Comparison of ENCODE assay signal across 8 cellular contexts in genomic region chr6:57172136-57173055, GRCh38. TPM values are rescaled to one million over a fixed set of nuclear protein-coding genes. Genes with fewer than 3 reads are reported as not detected.
A peak's percentile ranks its signal among the peaks of the same experiment; 100 is the strongest.
DNase-seq lines count a peak whose midpoint lies in the region; ATAC-seq and TF ChIP-seq lines count a peak whose summit lies in the region.

Gene BAG2, plus strand, starts transcription at chr6:57172326. Its CDS starts 372 bp downstream, at chr6:57172698.

- H4K20me1 ChIP-seq in KMS-11 (ENCODE audit: insufficient read depth): no peaks in the 10 kb centered on the region

- H3K36me3 Mint-ChIP-seq in activated T-helper 17 cell treated with anti-CD3 and anti-CD28 coated beads, Interleukin-2, amount 50 U/mL, for 72 hours (ENCODE audit: low read depth): peaks cover 12% of the 10 kb centered on the region
- H3K36me3 Mint-ChIP-seq in natural killer cell treated with Interleukin-12 subunit alpha and Interleukin-12 subunit beta and Interleukin-15 and Interleukin-18, amount 100 ng/mL, for 72 hours: no peaks in the 10 kb centered on the region

- H3K4me2 ChIP-seq in KMS-11: peak within 1 kb of the TSS; percentile 82

- peak; percentile 93 for DNase-seq in Daoy (ENCODE audit: low read depth)
- peak; percentile 89 for DNase-seq in RPMI8226
- DNase-seq in fibroblast of peridontal ligament (ENCODE audit: extremely low read depth): peak; percentile 89
- DNase-seq in natural killer cell treated with Interleukin-12 subunit alpha and Interleukin-12 subunit beta and Interleukin-15 and Interleukin-18, amount 100 ng/mL, for 72 hours (ENCODE audit: low spot score): peak; percentile 91
- DNase-seq in stimulated activated naive CD4-positive, alpha-beta T cell treated with Interleukin-2 at 50 U/mL for 16 hours (lab: John Stamatoyannopoulos, UW): peak; percentile 88

- peak within 1 kb of the TSS; percentile 77 for H3K27ac Mint-ChIP-seq in activated T-helper 17 cell treated with anti-CD3 and anti-CD28 coated beads, Interleukin-2, amount 50 U/mL, for 72 hours
- H3K27ac Mint-ChIP-seq in natural killer cell treated with Interleukin-12 subunit alpha and Interleukin-12 subunit beta and Interleukin-15 and Interleukin-18, amount 100 ng/mL, for 72 hours: peak within 1 kb of the TSS; percentile 73 to 75

- peaks cover 12% of the 10 kb centered on the region for H3K4me1 Mint-ChIP-seq in activated T-helper 17 cell treated with anti-CD3 and anti-CD28 coated beads, Interleukin-2, amount 50 U/mL, for 72 hours
- peaks cover 23 to 28% of the 10 kb centered on the region in 2 donors for H3K4me1 Mint-ChIP-seq in natural killer cell treated with Interleukin-12 subunit alpha and Interleukin-12 subunit beta and Interleukin-15 and Interleukin-18, amount 100 ng/mL, for 72 hours (ENCODE audit: low read depth in 2 of 2)

- H3K27ac ChIP-seq in KMS-11: peak within 1 kb of the TSS; percentile 54

- no peaks in the 10 kb centered on the region for H3K9me3 Mint-ChIP-seq in activated T-helper 17 cell treated with anti-CD3 and anti-CD28 coated beads, Interleukin-2, amount 50 U/mL, for 72 hours
- H3K9me3 Mint-ChIP-seq in natural killer cell treated with Interleukin-12 subunit alpha and Interleukin-12 subunit beta and Interleukin-15 and Interleukin-18, amount 100 ng/mL, for 72 hours: no peaks in the 10 kb centered on the region

- peak within 1 kb of the TSS; percentile 68 for H3K9ac ChIP-seq in KMS-11

- H3K4me3 Mint-ChIP-seq in activated T-helper 17 cell treated with anti-CD3 and anti-CD28 coated beads, Interleukin-2, amount 50 U/mL, for 72 hours: peak within 1 kb of the TSS; percentile 78
- H3K4me3 Mint-ChIP-seq in natural killer cell treated with Interleukin-12 subunit alpha and Interleukin-12 subunit beta and Interleukin-15 and Interleukin-18, amount 100 ng/mL, for 72 hours: peak within 1 kb of the TSS; percentile 90

- no peak within 1 kb of the TSS for H3K4me3 ChIP-seq in KMS-11 (IDR thresholded peaks at IDR 0.05; ENCODE audit: insufficient read depth, low read depth, low read length)

- no peaks in the 10 kb centered on the region for H3K27me3 Mint-ChIP-seq in activated T-helper 17 cell treated with anti-CD3 and anti-CD28 coated beads, Interleukin-2, amount 50 U/mL, for 72 hours
- H3K27me3 Mint-ChIP-seq in natural killer cell treated with Interleukin-12 subunit alpha and Interleukin-12 subunit beta and Interleukin-15 and Interleukin-18, amount 100 ng/mL, for 72 hours: no peaks in the 10 kb centered on the region

- no peaks in the 10 kb centered on the region for H3K36me3 ChIP-seq in KMS-11 (ENCODE audit: insufficient read depth)

- TF ChIP-seq CTCF in KMS-11 (conservative IDR thresholded peaks at IDR 0.05; ENCODE audit: low read depth, low read length): no peak

- H3K4me1 ChIP-seq in KMS-11 (ENCODE audit: low read depth, poor library complexity, severe bottlenecking): peaks cover 7% of the 10 kb centered on the region

- H3K27me3 ChIP-seq in KMS-11 (ENCODE audit: insufficient read depth, low read depth): no peaks in the 10 kb centered on the region

- H2AFZ ChIP-seq in KMS-11 (ENCODE audit: low read depth): peak within 1 kb of the TSS; percentile 72

- ATAC-seq in GM21737 (IDR thresholded peaks at IDR 0.05; ENCODE audit: unreplicated experiment): peak; percentile 86
- peak; percentile 91 for ATAC-seq in activated T-helper 17 cell treated with anti-CD3 and anti-CD28 coated beads, Interleukin-2, amount 50 U/mL, for 72 hours (replicated peaks)
- ATAC-seq in natural killer cell treated with Interleukin-12 subunit alpha and Interleukin-12 subunit beta and Interleukin-15 and Interleukin-18, amount 100 ng/mL, for 72 hours: peak; percentile 95

- H3K79me2 ChIP-seq in KMS-11 (ENCODE audit: insufficient read depth, low read depth): no peaks in the 10 kb centered on the region

RNA-seq across cellular contexts. Expression of gene BAG2, which starts in this region (rescaled TPM):
- total RNA-seq in Daoy (2014; rRNA removed; shearing (Covaris generic)): 22.5 and 23.3 TPM in 2 replicates
- 1 to 10 TPM; 5.6 to 9.5 TPM for total RNA-seq in activated T-helper 17 cell treated with anti-CD3 and anti-CD28 coated beads, Interleukin-2, amount 50 U/mL, for 72 hours
- total RNA-seq in natural killer cell treated with Interleukin-12 subunit alpha and Interleukin-12 subunit beta and Interleukin-15 and Interleukin-18, amount 100 ng/mL, for 72 hours: 1 to 10 TPM; 3.3 to 6.9 TPM
